Comparison of ENCODE assay signal across 21 cellular contexts in the genomic region with DNA sequence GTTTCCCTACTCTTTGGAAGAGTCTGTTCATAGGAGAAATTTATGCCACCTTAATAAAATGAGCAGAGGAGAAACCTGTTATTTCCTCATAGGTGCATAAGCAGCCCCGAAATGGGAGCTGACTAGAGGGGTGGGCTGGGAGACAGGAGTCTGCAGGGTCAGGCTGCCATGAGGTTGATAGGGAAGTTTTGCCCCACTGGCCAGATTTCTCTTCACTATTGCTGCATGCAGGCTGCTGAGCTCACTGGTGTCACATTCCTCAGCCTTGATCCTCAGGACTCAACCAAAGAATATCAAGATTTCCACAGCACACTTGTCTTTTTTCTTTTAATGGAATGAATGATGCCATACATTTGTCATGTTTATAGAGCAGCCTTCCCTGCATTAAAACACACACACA.
DNase-seq lines count a peak whose midpoint lies in the region; ATAC-seq and TF ChIP-seq lines count a peak whose summit lies in the region.
"Had no signal": no experiment of that assay in that cellular context is flagged by ENCODE, and none has a peak within 500 bp of the region (broad histone marks: within the 10 kb centered on the region; RNA-seq: fewer than 3 reads in every experiment).

No MANE protein-coding gene starts in this region.

- no peak for TF ChIP-seq CTCF in 22Rv1 (IDR thresholded peaks at IDR 0.05)
- no peak for TF ChIP-seq CTCF in mesothelial cell of epicardium (IDR thresholded peaks at IDR 0.05; ENCODE audit: unreplicated experiment)

- H3K27ac ChIP-seq in 22Rv1 (peak overlapping the region; percentile 89), SK-N-MC (peak overlapping the region; percentile 48; the same call in 1 of the 2 replicates), ectodermal cell (ENCODE audit: insufficient read depth, low read depth, low read length, poor library complexity, severe bottlenecking) (peak overlapping the region; percentile 44)
- H3K27ac ChIP-seq: BLaER1 treated with 17β-estradiol and CSF1 and Interleukin-3, amounts not matched to agents 10 nM and 100 nM had no signal

- H3K9me3 ChIP-seq in SK-N-MC (ENCODE audit: low read depth, low read length), result no peaks in the 10 kb centered on the region
- H3K9me3 ChIP-seq in ectodermal cell (ENCODE audit: control insufficient read depth, low read length), result no peaks in the 10 kb centered on the region
- H3K9me3 ChIP-seq: BLaER1 treated with 17β-estradiol and CSF1 and Interleukin-3, amounts not matched to agents 10 nM and 100 nM had no signal

- H3K9me3 Mint-ChIP-seq in mesothelial cell of epicardium, result peaks cover 6% of the 10 kb centered on the region
- H3K9me3 Mint-ChIP-seq: HFFc6, IgD-negative memory B cell had no signal

- H3K27me3 ChIP-seq in ectodermal cell (ENCODE audit: control insufficient read depth, insufficient read depth, low read length, poor library complexity, severe bottlenecking), result no peaks in the 10 kb centered on the region
- H3K27me3 ChIP-seq: BLaER1 treated with 17β-estradiol and CSF1 and Interleukin-3, amounts not matched to agents 10 nM and 100 nM had no signal

- DNase-seq in SK-N-MC (ENCODE audit: low read depth, low spot score) (no peak), mesothelial cell of epicardium (ENCODE audit: low spot score in 2 of 2, unreplicated experiment in 2 of 2) (no peak), NCI-H1694 (lab: John Stamatoyannopoulos, UW) (no peak), GM19238 (ENCODE audit: insufficient read length, low spot score) (no peak), RKO (ENCODE audit: low spot score) (no peak)
- DNase-seq: DND-41; GDM1; GOT3; HFFc6; Kasumi-1; NCI-H1105; NCI-H1694 treated with DMSO at 0.1 percent for 48 hours; NCI-H345; NK-92 treated with Interleukin-12 subunit alpha and Interleukin-12 subunit beta, amount 100 ng/mL, for 24 hours; SHP77 treated with DMSO at 0.1 percent for 48 hours had no signal

- H3K36me3 ChIP-seq in SK-N-MC (ENCODE audit: insufficient read depth, low read length), result no peaks in the 10 kb centered on the region
- H3K36me3 ChIP-seq in ectodermal cell (ENCODE audit: control insufficient read depth, insufficient read depth, low read length), result no peaks in the 10 kb centered on the region
- H3K36me3 ChIP-seq: BLaER1 treated with 17β-estradiol and CSF1 and Interleukin-3, amounts not matched to agents 10 nM and 100 nM had no signal

- no peaks in the 10 kb centered on the region for H3K36me3 Mint-ChIP-seq in mesothelial cell of epicardium

- no peak for ATAC-seq in GM21381 (IDR thresholded peaks at IDR 0.05; ENCODE audit: unreplicated experiment)
- ATAC-seq: GM12878 had no signal

- 68 to 69% methylated on average over 1 of the region's 1 CpG for WGBS in ectodermal cell, 2 experiments

- H3K4me3 ChIP-seq in SK-N-MC, result no peak overlapping the region
- H3K4me3 ChIP-seq in ectodermal cell (ENCODE audit: insufficient read depth, low read depth, low read length), result no peak overlapping the region
- H3K4me3 ChIP-seq: BLaER1 treated with 17β-estradiol and CSF1 and Interleukin-3, amounts not matched to agents 10 nM and 100 nM; GM12878 had no signal

- peaks cover 15% of the 10 kb centered on the region for H3K4me1 Mint-ChIP-seq in mesothelial cell of epicardium

- H3K9ac ChIP-seq in SK-N-MC (ENCODE audit: insufficient read length), result no peak overlapping the region
- H3K9ac ChIP-seq: BLaER1 treated with 17β-estradiol and CSF1 and Interleukin-3, amounts not matched to agents 10 nM and 100 nM had no signal

- H3K4me3 Mint-ChIP-seq in mesothelial cell of epicardium, result no peak overlapping the region
- H3K4me3 Mint-ChIP-seq: HFFc6, IgD-negative memory B cell had no signal

- peak overlapping the region; percentile 71 for H3K27ac Mint-ChIP-seq in mesothelial cell of epicardium
- H3K27ac Mint-ChIP-seq: HFFc6, IgD-negative memory B cell had no signal

- H3K4me1 ChIP-seq in ectodermal cell (ENCODE audit: control insufficient read depth, insufficient read depth, low read length), result peaks cover 5% of the 10 kb centered on the region
- H3K4me1 ChIP-seq: BLaER1 treated with 17β-estradiol and CSF1 and Interleukin-3, amounts not matched to agents 10 nM and 100 nM had no signal

- no peaks in the 10 kb centered on the region for H3K27me3 Mint-ChIP-seq in mesothelial cell of epicardium (ENCODE audit: low read depth)
